ENCODE assay signal across 8 cellular contexts in the genomic region with DNA sequence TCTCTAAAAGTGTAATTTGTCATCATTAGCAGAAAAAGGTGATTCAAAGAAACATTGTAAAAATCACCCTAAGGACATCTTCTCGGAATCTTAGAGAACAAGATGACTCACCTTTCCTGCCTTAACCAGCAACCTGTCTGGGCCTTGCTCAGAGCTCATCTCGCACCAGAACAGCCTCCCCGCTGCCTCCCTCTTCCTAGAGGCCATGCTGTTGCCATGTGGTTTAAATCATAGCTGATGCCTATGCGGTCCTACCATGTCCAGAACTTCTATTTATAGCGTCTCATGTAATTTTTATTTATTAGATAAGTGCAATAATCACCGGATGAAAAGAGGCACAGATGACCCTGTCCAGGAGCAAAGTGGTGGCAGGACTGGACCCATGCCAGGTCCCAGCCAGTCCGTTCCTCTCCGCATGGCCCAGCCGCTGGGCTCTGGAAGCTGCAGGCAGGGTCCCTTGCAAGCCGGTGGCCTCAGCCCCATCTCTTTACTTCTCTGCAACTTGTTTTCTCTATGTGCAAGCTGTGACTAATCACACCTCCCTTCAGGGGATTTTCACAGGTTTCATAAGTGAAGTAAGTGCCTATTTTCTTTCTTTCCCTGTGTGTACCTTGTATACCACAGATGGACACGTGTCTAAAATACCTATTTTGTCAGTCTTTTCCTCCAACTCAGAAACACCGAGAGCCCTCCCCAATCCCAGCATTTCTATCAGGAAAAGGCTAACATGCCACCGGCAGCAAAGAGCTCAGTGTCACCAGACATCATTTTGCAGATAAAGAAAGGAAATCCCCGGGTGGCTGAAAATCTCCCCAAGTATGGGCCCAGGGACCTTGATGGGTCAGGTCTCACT. TPM values are rescaled to one million over a fixed set of nuclear protein-coding genes. Genes with fewer than 3 reads are reported as not detected.
DNase-seq lines count a peak whose midpoint lies in the region; ATAC-seq and TF ChIP-seq lines count a peak whose summit lies in the region.

No MANE protein-coding gene starts in this region.

- peaks cover 4 to 9% of the 10 kb centered on the region in 2 donors for H3K4me1 ChIP-seq in esophagus (ENCODE audit: control insufficient read depth in 2 of 2, insufficient read depth in 2 of 2, low read length in 1 of 2)
- peaks cover 16% of the 10 kb centered on the region for H3K4me1 ChIP-seq in vagina

- intact Hi-C loops in vagina (cut with DNase I): no loop called here

- TF ChIP-seq CTCF in vagina (IDR thresholded peaks at IDR 0.05): no peak

- H3K27ac ChIP-seq in esophagus (ENCODE audit: low read depth in 2 of 2, low read length in 1 of 2): peak overlapping the region; percentile 80 to 86
- peak overlapping the region; percentile 40 for H3K27ac ChIP-seq in vagina

- DNase-seq in vagina (ENCODE audit: extremely low spot score in 2 of 2): peak in 1 of 2 donors; percentile 83
- no peak for DNase-seq in DMS114 treated with DMSO at 0.1 percent for 48 hours (lab: John Stamatoyannopoulos, UW; ENCODE audit: unreplicated experiment)
- no peak for DNase-seq in DMS79 (lab: John Stamatoyannopoulos, UW)
- no peak for DNase-seq in NCI-H345 (lab: John Stamatoyannopoulos, UW)

- H3K27me3 ChIP-seq in esophagus (ENCODE audit: control insufficient read depth in 1 of 2, insufficient read depth in 2 of 2, low read length in 2 of 2) (no peaks in the 10 kb centered on the region), vagina (no peaks in the 10 kb centered on the region)

- no peaks in the 10 kb centered on the region for H3K9me3 ChIP-seq in esophagus (ENCODE audit: control insufficient read depth in 2 of 2, insufficient read depth in 1 of 2, low read depth in 1 of 2, low read length in 1 of 2)
- H3K9me3 ChIP-seq in vagina: no peaks in the 10 kb centered on the region

- H3K36me3 ChIP-seq in esophagus (ENCODE audit: control insufficient read depth in 2 of 2, insufficient read depth in 2 of 2, low read length in 1 of 2) (no peaks in the 10 kb centered on the region), vagina (no peaks in the 10 kb centered on the region)

- 46 to 47% methylated on average over 14 of the region's 14 CpGs for WGBS in esophagus, 2 donors

- no peak for TF ChIP-seq POLR2A in vagina (IDR thresholded peaks at IDR 0.05)

- H3K4me3 ChIP-seq in esophagus (ENCODE audit: low read depth in 1 of 2, low read length in 2 of 2): no peak overlapping the region
- no peak overlapping the region for H3K4me3 ChIP-seq in vagina

- peak; percentile 89 for ATAC-seq in GM18870 (IDR thresholded peaks at IDR 0.05; ENCODE audit: unreplicated experiment)
- peak; percentile 61 for ATAC-seq in HG02970 (IDR thresholded peaks at IDR 0.05; ENCODE audit: low FRiP score, unreplicated experiment)
- ATAC-seq in activated CD4-positive, CD25-positive, alpha-beta regulatory T cell treated with anti-CD3 and anti-CD28 coated beads, Interleukin-2, amount 50 U/mL, for 24 hours: peak; percentile 71 to 73

RNA-seq across cellular contexts. Expression of a gene that starts 27.1 kb away (rescaled TPM):
- polyA plus RNA-seq in esophagus: 10 to 100 TPM; 41.6 to 44.7 TPM
- total RNA-seq in vagina: 145 TPM
